18 cellular contexts compared by ENCODE assay signal in genomic region chr4:185729300-185729912, GRCh38.
A peak's percentile ranks its signal among the peaks of the same experiment; 100 is the strongest.
DNase-seq lines count a peak whose midpoint lies in the region; ATAC-seq and TF ChIP-seq lines count a peak whose summit lies in the region.
"Had no signal": no experiment of that assay in that cellular context is flagged by ENCODE, and none has a peak within 500 bp of the region (broad histone marks: within the 10 kb centered on the region; RNA-seq: fewer than 3 reads in every experiment).

No MANE protein-coding gene starts in this region.

- H3K4me1 ChIP-seq in heart right ventricle (peaks cover under 1 to 92% (median 48%) of the 10 kb centered on the region in 9 donors), rectal smooth muscle tissue (ENCODE audit: control insufficient read depth, insufficient read depth, low read length) (peaks cover 17% of the 10 kb centered on the region), suprapubic skin (peaks cover 28% of the 10 kb centered on the region), ovary (ENCODE audit: insufficient read depth) (peaks cover 6% of the 10 kb centered on the region)

- TF ChIP-seq CTCF in heart right ventricle (IDR thresholded peaks at IDR 0.05) (no peak), suprapubic skin (IDR thresholded peaks at IDR 0.05) (no peak), ovary (IDR thresholded peaks at IDR 0.05) (no peak)

- H3K9me3 ChIP-seq in heart right ventricle (no peaks in the 10 kb centered on the region), suprapubic skin (no peaks in the 10 kb centered on the region), ovary (no peaks in the 10 kb centered on the region)

- DNase-seq in GM03348 (ENCODE audit: low spot score) (peak; percentile 52), caudate nucleus (lab: John Stamatoyannopoulos, UW) (no peak), heart right ventricle (no peak), suprapubic skin (ENCODE audit: low spot score in 2 of 2) (no peak), 8988T (no peak), ovary (no peak)
- DNase-seq: activated gamma-delta T cell; AML-193; endodermal cell; NCI-H1105 treated with DMSO at 0.1 percent for 48 hours; SHP77 treated with DMSO at 0.1 percent for 48 hours; stimulated activated CD4-positive, alpha-beta T cell treated with anti-CD3 and anti-CD28 coated beads, Interleukin-12 subunit alpha, Interleukin-12 subunit beta, amount 100 ng/mL, for 4 hours; stimulated activated naive CD4-positive, alpha-beta T cell treated with Interleukin-2 at 50 U/mL for 16 hours; T-helper 2 cell had no signal

- H3K27ac ChIP-seq in caudate nucleus (ENCODE audit: low read depth, low read length), result peak overlapping the region; percentile 74
- H3K27ac ChIP-seq in heart right ventricle, result peak overlapping the region in 7 of 10 donors; percentile 24 to 76 (median 59)
- H3K27ac ChIP-seq in rectal smooth muscle tissue (ENCODE audit: low read depth, low read length), result peak overlapping the region; percentile 60
- no peak overlapping the region for H3K27ac ChIP-seq in suprapubic skin
- H3K27ac ChIP-seq in ovary, result peak overlapping the region in 1 of 2 donors; percentile 27
- H3K27ac ChIP-seq: HL-60 had no signal

- H3K9ac ChIP-seq in rectal smooth muscle tissue (ENCODE audit: low read length), result no peak overlapping the region

- no peak for TF ChIP-seq POLR2A in suprapubic skin (IDR thresholded peaks at IDR 0.05)
- no peak for TF ChIP-seq POLR2A in ovary (IDR thresholded peaks at IDR 0.05)

- H3K27me3 ChIP-seq in heart right ventricle, result no peaks in the 10 kb centered on the region
- no peaks in the 10 kb centered on the region for H3K27me3 ChIP-seq in rectal smooth muscle tissue (ENCODE audit: control insufficient read depth, insufficient read depth, low read length)
- no peaks in the 10 kb centered on the region for H3K27me3 ChIP-seq in suprapubic skin
- H3K27me3 ChIP-seq in ovary, result no peaks in the 10 kb centered on the region

- H3K36me3 ChIP-seq in heart right ventricle, result peaks cover 0 to 33% (median 4%) of the 10 kb centered on the region in 9 donors
- H3K36me3 ChIP-seq in rectal smooth muscle tissue (ENCODE audit: control insufficient read depth, insufficient read depth, low read length), result no peaks in the 10 kb centered on the region
- no peaks in the 10 kb centered on the region for H3K36me3 ChIP-seq in suprapubic skin
- no peaks in the 10 kb centered on the region for H3K36me3 ChIP-seq in ovary

- no peak for TF ChIP-seq EP300 in suprapubic skin (IDR thresholded peaks at IDR 0.05)
- no peak for TF ChIP-seq EP300 in ovary (IDR thresholded peaks at IDR 0.05)

- intact Hi-C loops in heart right ventricle (cut with DNase I) (loop anchor here in 1 of 10 donors (5.0 kb wide), 1 partner anchor 77 kb away; no protein-coding TSS in a partner anchor), ovary (cut with DNase I) (no loop called here)

- H3K4me3 ChIP-seq in heart right ventricle (no peak overlapping the region), rectal smooth muscle tissue (ENCODE audit: low read length) (no peak overlapping the region), suprapubic skin (no peak overlapping the region), ovary (no peak overlapping the region)
- H3K4me3 ChIP-seq: K562 had no signal

- ATAC-seq in heart right ventricle (peak in 7 of 8 donors; percentile 3 to 40 (median 21)), HG03439 (IDR thresholded peaks at IDR 0.05; ENCODE audit: unreplicated experiment) (no peak)

- WGBS in heart right ventricle, 2 donors, result 57 to 68% methylated on average over 8 of the region's 8 CpGs
- WGBS in suprapubic skin, result 87% methylated on average over 8 of the region's 8 CpGs
- 45 to 62% (median 61%) methylated on average over 8 of the region's 8 CpGs for WGBS in ovary, 3 donors
